8 cellular contexts compared by ENCODE assay signal in the genomic region with DNA sequence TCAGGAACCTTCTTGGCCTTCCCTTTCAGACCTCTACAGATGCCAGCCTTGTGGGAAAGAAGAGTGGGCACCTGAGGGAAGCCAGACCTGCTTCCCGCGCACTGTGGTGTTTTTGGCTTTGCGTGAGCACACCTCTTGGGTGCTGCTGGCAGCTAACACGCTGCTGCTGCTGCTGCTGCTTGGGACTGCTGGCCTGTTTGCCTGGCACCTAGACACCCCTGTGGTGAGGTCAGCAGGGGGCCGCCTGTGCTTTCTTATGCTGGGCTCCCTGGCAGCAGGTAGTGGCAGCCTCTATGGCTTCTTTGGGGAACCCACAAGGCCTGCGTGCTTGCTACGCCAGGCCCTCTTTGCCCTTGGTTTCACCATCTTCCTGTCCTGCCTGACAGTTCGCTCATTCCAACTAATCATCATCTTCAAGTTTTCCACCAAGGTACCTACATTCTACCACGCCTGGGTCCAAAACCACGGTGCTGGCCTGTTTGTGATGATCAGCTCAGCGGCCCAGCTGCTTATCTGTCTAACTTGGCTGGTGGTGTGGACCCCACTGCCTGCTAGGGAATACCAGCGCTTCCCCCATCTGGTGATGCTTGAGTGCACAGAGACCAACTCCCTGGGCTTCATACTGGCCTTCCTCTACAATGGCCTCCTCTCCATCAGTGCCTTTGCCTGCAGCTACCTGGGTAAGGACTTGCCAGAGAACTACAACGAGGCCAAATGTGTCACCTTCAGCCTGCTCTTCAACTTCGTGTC. TPM values are rescaled to one million over a fixed set of nuclear protein-coding genes. Genes with fewer than 3 reads are reported as not detected.
A peak's percentile ranks its signal among the peaks of the same experiment; 100 is the strongest.
DNase-seq lines count a peak whose midpoint lies in the region; ATAC-seq and TF ChIP-seq lines count a peak whose summit lies in the region.

No MANE protein-coding gene starts in this region.

- no peaks in the 10 kb centered on the region for H3K9me3 ChIP-seq in AG04450 (ENCODE audit: control insufficient read depth, insufficient read depth, low read length)
- H3K9me3 ChIP-seq in MM.1S (replicated peaks; ENCODE audit: insufficient read depth, low read length), result no peaks in the 10 kb centered on the region

- H3K36me3 Mint-ChIP-seq in natural killer cell treated with Interleukin-12 subunit alpha and Interleukin-12 subunit beta and Interleukin-15 and Interleukin-18, amount 100 ng/mL, for 72 hours, result no peaks in the 10 kb centered on the region

- ATAC-seq in natural killer cell treated with Interleukin-12 subunit alpha and Interleukin-12 subunit beta and Interleukin-15 and Interleukin-18, amount 100 ng/mL, for 72 hours, result no peak
- ATAC-seq in HG02571 (IDR thresholded peaks at IDR 0.05; ENCODE audit: unreplicated experiment), result no peak

- POLR2A ChIA-PET in AG04450 (lab: Yijun Ruan, JAX), result interaction anchor here (1.3 to 1.8 kb wide), 2 partner anchors 10 to 23 kb away, joined by 3 to 6 read pairs; a partner anchor contains a TSS

- peak overlapping the region; percentile 83 to 91 for H3K27ac Mint-ChIP-seq in natural killer cell treated with Interleukin-12 subunit alpha and Interleukin-12 subunit beta and Interleukin-15 and Interleukin-18, amount 100 ng/mL, for 72 hours

- H3K4me3 Mint-ChIP-seq in natural killer cell treated with Interleukin-12 subunit alpha and Interleukin-12 subunit beta and Interleukin-15 and Interleukin-18, amount 100 ng/mL, for 72 hours, result peak overlapping the region; percentile 96

- no peaks in the 10 kb centered on the region for H3K27me3 Mint-ChIP-seq in natural killer cell treated with Interleukin-12 subunit alpha and Interleukin-12 subunit beta and Interleukin-15 and Interleukin-18, amount 100 ng/mL, for 72 hours

- peaks cover 21% of the 10 kb centered on the region for H3K79me2 ChIP-seq in MM.1S (ENCODE audit: low read length)

- no peaks in the 10 kb centered on the region for H4K20me1 ChIP-seq in MM.1S (ENCODE audit: insufficient read depth, low read length)

- DNase-seq in AG04450 (ENCODE audit: low read depth, low spot score), result no peak
- no peak for DNase-seq in MM.1S
- DNase-seq in dorsolateral prefrontal cortex, result no peak
- DNase-seq in natural killer cell treated with Interleukin-12 subunit alpha and Interleukin-12 subunit beta and Interleukin-15 and Interleukin-18, amount 100 ng/mL, for 72 hours (ENCODE audit: low spot score), result no peak
- no peak for DNase-seq in NCI-H226
- DNase-seq in NCI-H128 (lab: John Stamatoyannopoulos, UW; ENCODE audit: unreplicated experiment), result no peak
- no peak for DNase-seq in NCI-H2107 (lab: John Stamatoyannopoulos, UW)

- H3K27me3 ChIP-seq in AG04450 (ENCODE audit: control insufficient read depth, insufficient read depth, low read length) (no peaks in the 10 kb centered on the region), MM.1S (replicated peaks; ENCODE audit: insufficient read depth, low read length) (no peaks in the 10 kb centered on the region; the same call in 1 of the 2 replicates), dorsolateral prefrontal cortex (no peaks in the 10 kb centered on the region)

- no peaks in the 10 kb centered on the region for H3F3A ChIP-seq in MM.1S (ENCODE audit: insufficient read depth, low read length)

- CTCF ChIA-PET in AG04450 (lab: Charles Lee), result interaction anchor here (1.4 to 3.2 kb wide), 2 partner anchors 24 to 25 kb away, joined by 5 to 15 read pairs; a partner anchor contains a TSS

- H3K4me1 ChIP-seq in MM.1S (ENCODE audit: low read length), result peaks cover 14% of the 10 kb centered on the region

- TF ChIP-seq CTCF in AG04450 (IDR thresholded peaks at IDR 0.05; ENCODE audit: low read depth, low read length) (no peak), MM.1S (IDR thresholded peaks at IDR 0.05; ENCODE audit: low read length) (no peak), dorsolateral prefrontal cortex (IDR thresholded peaks at IDR 0.05 in 54 of 56, conservative IDR thresholded peaks at IDR 0.05 in 2 of 56; ENCODE audit: low read depth in 1 of 56, partially characterized antibody in 56 of 56) (no peak)

- no peaks in the 10 kb centered on the region for H3K36me3 ChIP-seq in MM.1S (replicated peaks; ENCODE audit: insufficient read depth, low read length)

- peaks cover 24 to 26% of the 10 kb centered on the region in 2 donors for H3K4me1 Mint-ChIP-seq in natural killer cell treated with Interleukin-12 subunit alpha and Interleukin-12 subunit beta and Interleukin-15 and Interleukin-18, amount 100 ng/mL, for 72 hours (ENCODE audit: low read depth in 2 of 2)

- H3K4me2 ChIP-seq in MM.1S (ENCODE audit: low read depth, low read length), result peak overlapping the region; percentile 87; the same call in 1 of the 2 replicates

- H3K9me3 Mint-ChIP-seq in natural killer cell treated with Interleukin-12 subunit alpha and Interleukin-12 subunit beta and Interleukin-15 and Interleukin-18, amount 100 ng/mL, for 72 hours, result no peaks in the 10 kb centered on the region

- peak overlapping the region; percentile 57; the same call in 1 of the 2 replicates for H3K4me3 ChIP-seq in AG04450 (ENCODE audit: low read depth, low read length)
- no peak overlapping the region for H3K4me3 ChIP-seq in MM.1S (ENCODE audit: low read length)
- H3K4me3 ChIP-seq in dorsolateral prefrontal cortex, result peak overlapping the region in 57 of 59 donors; percentile 66 to 99 (median 91)

- H3K9ac ChIP-seq in MM.1S (ENCODE audit: low read length), result no peak overlapping the region

- no peaks in the 10 kb centered on the region for H3K9me2 ChIP-seq in MM.1S (replicated peaks; ENCODE audit: insufficient read depth, low read length)

- peak overlapping the region; percentile 83 for H2AFZ ChIP-seq in MM.1S (ENCODE audit: low read length)

- H3K27ac ChIP-seq in AG04450 (ENCODE audit: low read depth, low read length) (no peak overlapping the region), MM.1S (ENCODE audit: low read length) (no peak overlapping the region), dorsolateral prefrontal cortex (peak overlapping the region in 57 of 59 donors; percentile 50 to 97 (median 90))

- intact Hi-C loops in dorsolateral prefrontal cortex (cut with DNase I), result loop anchor here in 1 of 2 donors (2.0 kb wide), 1 partner anchor 24 kb away; a partner anchor contains a TSS

RNA-seq across cellular contexts. Expression of a gene that starts 1.0 kb away (rescaled TPM):
- polyA plus RNA-seq in AG04450 (2011; rRNA removed), result 7.5 and 8.8 TPM in 2 replicates
- polyA minus RNA-seq in AG04450 (2011; rRNA and poly(A)+ RNA removed), result 16.8 and 26.3 TPM in 2 replicates
- total RNA-seq in dorsolateral prefrontal cortex, result 10 to 100 TPM; 19.2 to 51.0 (median 30.1) TPM
- total RNA-seq in natural killer cell treated with Interleukin-12 subunit alpha and Interleukin-12 subunit beta and Interleukin-15 and Interleukin-18, amount 100 ng/mL, for 72 hours, result 10 to 100 TPM; 29.8 to 50.5 TPM

RNA-seq across cellular contexts. Expression of a gene that starts 23.7 kb away (rescaled TPM):
- polyA plus RNA-seq in AG04450 (2011; rRNA removed), result 0.05 TPM in 2 replicates
- not detected in 2 replicates for polyA minus RNA-seq in AG04450 (2011; rRNA and poly(A)+ RNA removed)
- under 1 TPM in 22 of 120 experiments, not detected in 98; 0.14 to 0.78 (median 0.32) TPM for total RNA-seq in dorsolateral prefrontal cortex
- not detected for total RNA-seq in natural killer cell treated with Interleukin-12 subunit alpha and Interleukin-12 subunit beta and Interleukin-15 and Interleukin-18, amount 100 ng/mL, for 72 hours

RNA-seq across cellular contexts. Expression of a gene that starts 23.9 kb away (rescaled TPM):
- 11.7 and 12.8 TPM in 2 replicates for polyA plus RNA-seq in AG04450 (2011; rRNA removed)
- polyA minus RNA-seq in AG04450 (2011; rRNA and poly(A)+ RNA removed), result 15.6 and 16.0 TPM in 2 replicates
- total RNA-seq in dorsolateral prefrontal cortex, result 10 to 100 TPM; 36.4 to 92.8 (median 52.5) TPM
- 10 to 100 TPM; 20.2 to 46.2 TPM for total RNA-seq in natural killer cell treated with Interleukin-12 subunit alpha and Interleukin-12 subunit beta and Interleukin-15 and Interleukin-18, amount 100 ng/mL, for 72 hours

RNA-seq across cellular contexts. Expression of a gene that starts 24.5 kb away (rescaled TPM):
- polyA plus RNA-seq in AG04450 (2011; rRNA removed), result 17.9 and 23.6 TPM in 2 replicates
- 23.0 and 31.2 TPM in 2 replicates for polyA minus RNA-seq in AG04450 (2011; rRNA and poly(A)+ RNA removed)
- total RNA-seq in dorsolateral prefrontal cortex, result 10 to 100 TPM; 24.8 to 48.9 (median 33.6) TPM
- 10 to 100 TPM; 41.6 to 80.5 TPM for total RNA-seq in natural killer cell treated with Interleukin-12 subunit alpha and Interleukin-12 subunit beta and Interleukin-15 and Interleukin-18, amount 100 ng/mL, for 72 hours

RNA-seq across cellular contexts. Expression of a gene that starts 34.7 kb away (rescaled TPM):
- 11.1 and 11.6 TPM in 2 replicates for polyA plus RNA-seq in AG04450 (2011; rRNA removed)
- 9.4 and 9.9 TPM in 2 replicates for polyA minus RNA-seq in AG04450 (2011; rRNA and poly(A)+ RNA removed)
- total RNA-seq in dorsolateral prefrontal cortex, result 10 to 100 TPM in 117 of 120 experiments, 1 to 10 TPM in 3; 9.4 to 21.9 (median 13.0) TPM
- total RNA-seq in natural killer cell treated with Interleukin-12 subunit alpha and Interleukin-12 subunit beta and Interleukin-15 and Interleukin-18, amount 100 ng/mL, for 72 hours, result 10 to 100 TPM; 10.8 to 14.7 TPM

Comparison
In these comparisons a context has a peak if more than half of its experiments do, and no peak if none do; other contexts are left out.
1. H3K27ac ChIP-seq: peak in dorsolateral prefrontal cortex (57 of 59); none in AG04450 (single experiment) and MM.1S (single experiment).